In the genomic region with DNA sequence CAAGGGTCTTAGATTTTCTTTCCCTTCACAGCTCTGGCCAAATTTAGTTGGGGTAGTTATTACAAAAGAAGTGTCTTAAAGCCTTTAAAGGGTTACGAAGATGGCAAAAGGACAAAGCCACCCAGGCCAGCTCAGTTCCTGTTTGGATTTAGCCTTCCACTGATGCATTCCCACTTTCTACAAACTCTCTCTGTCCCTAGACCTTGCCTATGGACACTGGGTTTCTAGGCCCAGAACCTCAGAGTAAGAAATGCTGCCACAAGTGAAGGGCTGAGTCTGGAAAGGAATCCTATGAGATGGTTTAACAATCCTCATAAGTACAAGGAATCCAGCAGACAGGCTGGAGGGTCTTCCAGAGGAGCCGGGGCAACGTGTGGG, we compare ENCODE assay signal across 9 cellular contexts. TPM values are rescaled to one million over a fixed set of nuclear protein-coding genes. Genes with fewer than 3 reads are reported as not detected.
A peak's percentile ranks its signal among the peaks of the same experiment; 100 is the strongest.
DNase-seq lines count a peak whose midpoint lies in the region; ATAC-seq and TF ChIP-seq lines count a peak whose summit lies in the region.
"Had no signal": no experiment of that assay in that cellular context is flagged by ENCODE, and none has a peak within 500 bp of the region (broad histone marks: within the 10 kb centered on the region; RNA-seq: fewer than 3 reads in every experiment).

No MANE protein-coding gene starts in this region.

- peaks cover 55 to 66% of the 10 kb centered on the region in 2 donors for H3K4me1 Mint-ChIP-seq in natural killer cell treated with Interleukin-12 subunit alpha and Interleukin-12 subunit beta and Interleukin-15 and Interleukin-18, amount 100 ng/mL, for 72 hours (ENCODE audit: low read depth in 2 of 2)

- intact Hi-C loops in left ventricle myocardium superior (cut with micrococcal nuclease): no loop called here
- intact Hi-C loops in colonic mucosa (cut with DNase I): loop anchor here (5.0 kb wide), 1 partner anchor 84 kb away; no protein-coding TSS in a partner anchor

- H3K9me3 ChIP-seq in right atrium auricular region (no peaks in the 10 kb centered on the region), colonic mucosa (no peaks in the 10 kb centered on the region)

- H3K36me3 Mint-ChIP-seq in natural killer cell treated with Interleukin-12 subunit alpha and Interleukin-12 subunit beta and Interleukin-15 and Interleukin-18, amount 100 ng/mL, for 72 hours: peaks cover 12% of the 10 kb centered on the region

- ATAC-seq in left ventricle myocardium superior (no peak), HG03196 (IDR thresholded peaks at IDR 0.05; ENCODE audit: unreplicated experiment) (no peak), HG03520 (IDR thresholded peaks at IDR 0.05; ENCODE audit: unreplicated experiment) (no peak), GM19324 (IDR thresholded peaks at IDR 0.05; ENCODE audit: low FRiP score, unreplicated experiment) (no peak), HG02870 (IDR thresholded peaks at IDR 0.05; ENCODE audit: unreplicated experiment) (no peak)
- ATAC-seq in natural killer cell treated with Interleukin-12 subunit alpha and Interleukin-12 subunit beta and Interleukin-15 and Interleukin-18, amount 100 ng/mL, for 72 hours: no peak

- H3K4me1 ChIP-seq in right atrium auricular region: peaks cover 0 to 99% of the 10 kb centered on the region in 2 donors
- peaks cover 41% of the 10 kb centered on the region for H3K4me1 ChIP-seq in colonic mucosa

- H3K27me3 ChIP-seq in right atrium auricular region: no peaks in the 10 kb centered on the region
- no peaks in the 10 kb centered on the region for H3K27me3 ChIP-seq in colonic mucosa

- H3K27ac ChIP-seq in right atrium auricular region (peak overlapping the region; percentile 73 to 74), colonic mucosa (peak overlapping the region; percentile 68)

- H3K9ac ChIP-seq in colonic mucosa (ENCODE audit: low read depth in 2 of 2, low read length in 2 of 2): no peak overlapping the region

- H3K4me3 Mint-ChIP-seq in natural killer cell treated with Interleukin-12 subunit alpha and Interleukin-12 subunit beta and Interleukin-15 and Interleukin-18, amount 100 ng/mL, for 72 hours: peak overlapping the region; percentile 78

- TF ChIP-seq CTCF in right atrium auricular region (IDR thresholded peaks at IDR 0.05) (no peak), colonic mucosa (IDR thresholded peaks at IDR 0.05) (no peak)

- peak overlapping the region; percentile 91 to 95 for H3K27ac Mint-ChIP-seq in natural killer cell treated with Interleukin-12 subunit alpha and Interleukin-12 subunit beta and Interleukin-15 and Interleukin-18, amount 100 ng/mL, for 72 hours

- no peaks in the 10 kb centered on the region for H3K27me3 Mint-ChIP-seq in natural killer cell treated with Interleukin-12 subunit alpha and Interleukin-12 subunit beta and Interleukin-15 and Interleukin-18, amount 100 ng/mL, for 72 hours

- no peak overlapping the region for H3K4me3 ChIP-seq in right atrium auricular region
- no peak overlapping the region for H3K4me3 ChIP-seq in colonic mucosa

- H3K9me3 Mint-ChIP-seq in natural killer cell treated with Interleukin-12 subunit alpha and Interleukin-12 subunit beta and Interleukin-15 and Interleukin-18, amount 100 ng/mL, for 72 hours: no peaks in the 10 kb centered on the region

- DNase-seq in right atrium auricular region (ENCODE audit: low spot score) (no peak), left ventricle myocardium superior (no peak), colonic mucosa (no peak)
- DNase-seq in natural killer cell treated with Interleukin-12 subunit alpha and Interleukin-12 subunit beta and Interleukin-15 and Interleukin-18, amount 100 ng/mL, for 72 hours (ENCODE audit: low spot score): no peak
- DNase-seq: NCI-H1694 had no signal

- H3K36me3 ChIP-seq in right atrium auricular region (peaks cover 4% of the 10 kb centered on the region), colonic mucosa (no peaks in the 10 kb centered on the region)

RNA-seq across cellular contexts. Expression of a gene that starts 13.4 kb away (rescaled TPM):
- total RNA-seq in right atrium auricular region: 10 to 100 TPM; 68.2 to 84.1 TPM
- total RNA-seq in left ventricle myocardium superior: 50.6 TPM
- 10 to 100 TPM; 81.5 to 87.6 TPM for total RNA-seq in colonic mucosa
- total RNA-seq in natural killer cell treated with Interleukin-12 subunit alpha and Interleukin-12 subunit beta and Interleukin-15 and Interleukin-18, amount 100 ng/mL, for 72 hours: 10 to 100 TPM; 71.2 to 96.6 TPM

RNA-seq across cellular contexts. Expression of a gene that starts 38.6 kb away (rescaled TPM):
- total RNA-seq in right atrium auricular region (10 to 100 TPM; 24.1 to 28.1 TPM), left ventricle myocardium superior (70.4 TPM), colonic mucosa (100 to 1,000 TPM; 147 to 278 TPM)
- 100 to 1,000 TPM; 170 to 282 TPM for total RNA-seq in natural killer cell treated with Interleukin-12 subunit alpha and Interleukin-12 subunit beta and Interleukin-15 and Interleukin-18, amount 100 ng/mL, for 72 hours
